Comparison of ENCODE assay signal across 9 cellular contexts in the genomic region with DNA sequence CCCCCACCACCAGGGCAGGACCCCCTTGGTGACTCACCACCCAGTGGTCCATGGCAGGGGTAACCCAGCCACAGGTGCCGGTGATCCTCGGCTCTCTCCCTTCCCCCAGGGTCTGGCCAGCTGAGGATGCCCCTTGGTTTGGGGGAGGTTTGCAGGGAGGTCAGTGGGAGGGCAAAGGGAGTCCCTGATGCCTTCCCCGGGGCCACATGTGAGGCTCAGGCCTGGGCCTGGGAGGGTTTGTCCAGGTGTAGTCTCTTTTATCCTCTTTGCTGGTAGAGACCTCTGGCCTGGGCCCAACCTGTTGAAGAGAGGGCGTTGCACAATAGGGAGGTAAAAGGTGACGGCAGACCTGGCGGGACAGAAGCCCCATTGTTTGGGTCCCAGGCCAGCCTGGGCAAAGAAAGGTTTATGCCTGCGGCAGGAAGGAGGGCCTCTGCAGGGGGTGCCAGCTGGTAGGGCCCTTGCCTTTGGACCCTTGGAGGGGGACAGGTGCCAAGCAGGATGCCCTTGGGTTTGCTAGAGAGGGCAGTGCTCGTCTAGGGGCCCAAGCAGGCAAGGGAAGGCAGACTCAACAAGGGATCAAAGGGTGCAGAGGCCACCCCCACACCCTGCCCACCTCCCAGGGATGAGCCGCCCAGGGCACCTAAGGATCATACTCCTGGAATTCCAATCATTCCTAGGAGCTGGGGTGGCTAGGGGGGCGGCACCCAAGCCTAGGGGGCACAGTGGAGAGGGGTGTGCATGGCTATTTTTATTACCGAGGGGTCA. TPM values are rescaled to one million over a fixed set of nuclear protein-coding genes. Genes with fewer than 3 reads are reported as not detected.
A peak's percentile ranks its signal among the peaks of the same experiment; 100 is the strongest.
DNase-seq lines count a peak whose midpoint lies in the region; ATAC-seq and TF ChIP-seq lines count a peak whose summit lies in the region.
"Had no signal": no experiment of that assay in that cellular context is flagged by ENCODE, and none has a peak within 500 bp of the region (broad histone marks: within the 10 kb centered on the region; RNA-seq: fewer than 3 reads in every experiment).

No MANE protein-coding gene starts in this region.

- H3K36me3 ChIP-seq in psoas muscle (ENCODE audit: insufficient read depth in 1 of 2, low read depth in 1 of 2): no peaks in the 10 kb centered on the region

- intact Hi-C loops in psoas muscle (cut with DNase I): no loop called here

- WGBS in psoas muscle, 3 donors: 58 to 68% (median 68%) methylated on average over 10 to 11 of the region's 11 CpGs

- H3K4me3 ChIP-seq in psoas muscle: peak overlapping the region; percentile 70

- H3K4me1 ChIP-seq in foreskin keratinocyte (peaks cover 45% of the 10 kb centered on the region), psoas muscle (peaks cover 4% of the 10 kb centered on the region)

- TF ChIP-seq CTCF in foreskin keratinocyte (conservative IDR thresholded peaks at IDR 0.05) (no peak), psoas muscle (IDR thresholded peaks at IDR 0.05) (no peak)

- H3K9me3 ChIP-seq in psoas muscle: no peaks in the 10 kb centered on the region

- ATAC-seq in foreskin keratinocyte: peak; percentile 20
- ATAC-seq in psoas muscle: no peak
- ATAC-seq in SK-N-SH treated with all-trans-retinoic acid at 6 μM for 48 hours: no peak

- in situ Hi-C loops in Caki2 (cut with HindIII; ENCODE audit: low pct_unique_long_range_greater_than_20kb, low sequenced_read_pairs): no loop called here

- H3K27ac ChIP-seq in foreskin keratinocyte (peak overlapping the region; percentile 19), psoas muscle (peak overlapping the region; percentile 72)

- DNase-seq in Caki2 (ENCODE audit: low read depth) (peak; percentile 75), NCI-H2196 treated with DMSO at 0.1 percent for 48 hours (lab: John Stamatoyannopoulos, UW; ENCODE audit: unreplicated experiment) (peak; percentile 21), foreskin keratinocyte (peak; percentile 85 to 91), psoas muscle (no peak), medulla oblongata (ENCODE audit: extremely low spot score) (no peak), retina (no peak), OCI-M2 (lab: John Stamatoyannopoulos, UW; ENCODE audit: unreplicated experiment) (no peak)

- H3K27me3 ChIP-seq in foreskin keratinocyte (no peaks in the 10 kb centered on the region), psoas muscle (ENCODE audit: insufficient read depth in 3 of 3, low read length in 2 of 3) (peaks cover 0 to 9% (median 5%) of the 10 kb centered on the region in 3 donors)

TF ChIP-seq in SK-N-SH treated with all-trans-retinoic acid at 6 μM for 48 hours, 23 proteins besides CTCF, POLR2A, EP300 and RAD21:
- TF ChIP-seq TCF4 (CRISPR knock-in tag; IDR thresholded peaks at IDR 0.05; ENCODE audit: borderline replicate concordance) (no peak), ZC3H10 (CRISPR knock-in tag; IDR thresholded peaks at IDR 0.05) (no peak), ISL1 (CRISPR knock-in tag; IDR thresholded peaks at IDR 0.05) (no peak), ZFP30 (CRISPR knock-in tag; IDR thresholded peaks at IDR 0.05) (no peak), BACH2 (CRISPR knock-in tag; IDR thresholded peaks at IDR 0.05; ENCODE audit: borderline replicate concordance) (no peak), ZNF70 (CRISPR knock-in tag; IDR thresholded peaks at IDR 0.05) (no peak), ZNF8 (CRISPR knock-in tag; IDR thresholded peaks at IDR 0.05) (no peak), CSDC2 (CRISPR knock-in tag; IDR thresholded peaks at IDR 0.05) (no peak), PPARA (CRISPR knock-in tag; IDR thresholded peaks at IDR 0.05; ENCODE audit: borderline replicate concordance) (no peak), OSR1 (CRISPR knock-in tag; IDR thresholded peaks at IDR 0.05) (no peak), ZFP3 (CRISPR knock-in tag; IDR thresholded peaks at IDR 0.05) (no peak), ESRRG (CRISPR knock-in tag; IDR thresholded peaks at IDR 0.05) (no peak), TOX (CRISPR knock-in tag; IDR thresholded peaks at IDR 0.05; ENCODE audit: borderline replicate concordance) (no peak), GLIS3 (CRISPR knock-in tag; IDR thresholded peaks at IDR 0.05) (no peak), ARNTL (CRISPR knock-in tag; IDR thresholded peaks at IDR 0.05; ENCODE audit: borderline replicate concordance, low read depth) (no peak), RARB (CRISPR knock-in tag; IDR thresholded peaks at IDR 0.05) (no peak)
- TF ChIP-seq, protein P1, sequence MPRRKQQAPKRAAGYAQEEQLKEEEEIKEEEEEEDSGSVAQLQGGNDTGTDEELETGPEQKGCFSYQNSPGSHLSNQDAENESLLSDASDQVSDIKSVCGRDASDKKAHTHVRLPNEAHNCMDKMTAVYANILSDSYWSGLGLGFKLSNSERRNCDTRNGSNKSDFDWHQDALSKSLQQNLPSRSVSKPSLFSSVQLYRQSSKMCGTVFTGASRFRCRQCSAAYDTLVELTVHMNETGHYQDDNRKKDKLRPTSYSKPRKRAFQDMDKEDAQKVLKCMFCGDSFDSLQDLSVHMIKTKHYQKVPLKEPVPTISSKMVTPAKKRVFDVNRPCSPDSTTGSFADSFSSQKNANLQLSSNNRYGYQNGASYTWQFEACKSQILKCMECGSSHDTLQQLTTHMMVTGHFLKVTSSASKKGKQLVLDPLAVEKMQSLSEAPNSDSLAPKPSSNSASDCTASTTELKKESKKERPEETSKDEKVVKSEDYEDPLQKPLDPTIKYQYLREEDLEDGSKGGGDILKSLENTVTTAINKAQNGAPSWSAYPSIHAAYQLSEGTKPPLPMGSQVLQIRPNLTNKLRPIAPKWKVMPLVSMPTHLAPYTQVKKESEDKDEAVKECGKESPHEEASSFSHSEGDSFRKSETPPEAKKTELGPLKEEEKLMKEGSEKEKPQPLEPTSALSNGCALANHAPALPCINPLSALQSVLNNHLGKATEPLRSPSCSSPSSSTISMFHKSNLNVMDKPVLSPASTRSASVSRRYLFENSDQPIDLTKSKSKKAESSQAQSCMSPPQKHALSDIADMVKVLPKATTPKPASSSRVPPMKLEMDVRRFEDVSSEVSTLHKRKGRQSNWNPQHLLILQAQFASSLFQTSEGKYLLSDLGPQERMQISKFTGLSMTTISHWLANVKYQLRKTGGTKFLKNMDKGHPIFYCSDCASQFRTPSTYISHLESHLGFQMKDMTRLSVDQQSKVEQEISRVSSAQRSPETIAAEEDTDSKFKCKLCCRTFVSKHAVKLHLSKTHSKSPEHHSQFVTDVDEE (CRISPR knock-in tag; IDR thresholded peaks at IDR 0.05): no peak
- TF ChIP-seq, protein P2, sequence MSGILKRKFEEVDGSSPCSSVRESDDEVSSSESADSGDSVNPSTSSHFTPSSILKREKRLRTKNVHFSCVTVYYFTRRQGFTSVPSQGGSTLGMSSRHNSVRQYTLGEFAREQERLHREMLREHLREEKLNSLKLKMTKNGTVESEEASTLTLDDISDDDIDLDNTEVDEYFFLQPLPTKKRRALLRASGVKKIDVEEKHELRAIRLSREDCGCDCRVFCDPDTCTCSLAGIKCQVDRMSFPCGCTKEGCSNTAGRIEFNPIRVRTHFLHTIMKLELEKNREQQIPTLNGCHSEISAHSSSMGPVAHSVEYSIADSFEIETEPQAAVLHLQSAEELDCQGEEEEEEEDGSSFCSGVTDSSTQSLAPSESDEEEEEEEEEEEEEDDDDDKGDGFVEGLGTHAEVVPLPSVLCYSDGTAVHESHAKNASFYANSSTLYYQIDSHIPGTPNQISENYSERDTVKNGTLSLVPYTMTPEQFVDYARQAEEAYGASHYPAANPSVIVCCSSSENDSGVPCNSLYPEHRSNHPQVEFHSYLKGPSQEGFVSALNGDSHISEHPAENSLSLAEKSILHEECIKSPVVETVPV (CRISPR knock-in tag; IDR thresholded peaks at IDR 0.05): no peak
- TF ChIP-seq, protein P3, sequence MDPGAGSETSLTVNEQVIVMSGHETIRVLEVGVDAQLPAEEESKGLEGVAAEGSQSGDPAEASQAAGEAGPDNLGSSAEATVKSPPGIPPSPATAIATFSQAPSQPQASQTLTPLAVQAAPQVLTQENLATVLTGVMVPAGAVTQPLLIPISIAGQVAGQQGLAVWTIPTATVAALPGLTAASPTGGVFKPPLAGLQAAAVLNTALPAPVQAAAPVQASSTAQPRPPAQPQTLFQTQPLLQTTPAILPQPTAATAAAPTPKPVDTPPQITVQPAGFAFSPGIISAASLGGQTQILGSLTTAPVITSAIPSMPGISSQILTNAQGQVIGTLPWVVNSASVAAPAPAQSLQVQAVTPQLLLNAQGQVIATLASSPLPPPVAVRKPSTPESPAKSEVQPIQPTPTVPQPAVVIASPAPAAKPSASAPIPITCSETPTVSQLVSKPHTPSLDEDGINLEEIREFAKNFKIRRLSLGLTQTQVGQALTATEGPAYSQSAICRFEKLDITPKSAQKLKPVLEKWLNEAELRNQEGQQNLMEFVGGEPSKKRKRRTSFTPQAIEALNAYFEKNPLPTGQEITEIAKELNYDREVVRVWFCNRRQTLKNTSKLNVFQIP (CRISPR knock-in tag; IDR thresholded peaks at IDR 0.05; ENCODE audit: borderline replicate concordance, low read depth): no peak
- TF ChIP-seq, protein P4, sequence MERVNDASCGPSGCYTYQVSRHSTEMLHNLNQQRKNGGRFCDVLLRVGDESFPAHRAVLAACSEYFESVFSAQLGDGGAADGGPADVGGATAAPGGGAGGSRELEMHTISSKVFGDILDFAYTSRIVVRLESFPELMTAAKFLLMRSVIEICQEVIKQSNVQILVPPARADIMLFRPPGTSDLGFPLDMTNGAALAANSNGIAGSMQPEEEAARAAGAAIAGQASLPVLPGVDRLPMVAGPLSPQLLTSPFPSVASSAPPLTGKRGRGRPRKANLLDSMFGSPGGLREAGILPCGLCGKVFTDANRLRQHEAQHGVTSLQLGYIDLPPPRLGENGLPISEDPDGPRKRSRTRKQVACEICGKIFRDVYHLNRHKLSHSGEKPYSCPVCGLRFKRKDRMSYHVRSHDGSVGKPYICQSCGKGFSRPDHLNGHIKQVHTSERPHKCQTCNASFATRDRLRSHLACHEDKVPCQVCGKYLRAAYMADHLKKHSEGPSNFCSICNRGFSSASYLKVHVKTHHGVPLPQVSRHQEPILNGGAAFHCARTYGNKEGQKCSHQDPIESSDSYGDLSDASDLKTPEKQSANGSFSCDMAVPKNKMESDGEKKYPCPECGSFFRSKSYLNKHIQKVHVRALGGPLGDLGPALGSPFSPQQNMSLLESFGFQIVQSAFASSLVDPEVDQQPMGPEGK (CRISPR knock-in tag; IDR thresholded peaks at IDR 0.05; ENCODE audit: borderline replicate concordance): no peak

RNA-seq across cellular contexts. Expression of a gene that starts 0.8 kb away (rescaled TPM):
- total RNA-seq in Caki2 (2014; rRNA removed; shearing (Covaris generic); ENCODE audit: low replicate concordance): 706 and 710 TPM in 2 replicates
- total RNA-seq in foreskin keratinocyte (167 and 194 TPM in 2 replicates), psoas muscle (10 to 100 TPM; 28.5 to 59.6 (median 47.3) TPM)
- polyA plus RNA-seq in foreskin keratinocyte (153 and 177 TPM in 2 replicates), psoas muscle (10 to 100 TPM; 46.7 to 59.3 (median 57.4) TPM)
- total RNA-seq: activated T-helper 2 cell treated with anti-CD3 and anti-CD28 coated beads, Interferon-gamma antibody, Interleukin-2, Interleukin-4, amounts not matched to agents 10 μg/mL and 5 μg/mL and 100 μg/mL, durations not matched to agents 14 hours and 24 hours and 36 hours had no signal

RNA-seq across cellular contexts. Expression of a gene that starts 41.9 kb away (rescaled TPM):
- not detected in 2 replicates for total RNA-seq in Caki2 (2014; rRNA removed; shearing (Covaris generic); ENCODE audit: low replicate concordance)
- total RNA-seq in foreskin keratinocyte: not detected in 2 replicates
- polyA plus RNA-seq in foreskin keratinocyte: not detected in 2 replicates
- 1 to 10 TPM in 1 of 4 donors, under 1 TPM in 2, not detected in 1; 0.18 to 1.2 (median 0.42) TPM for total RNA-seq in psoas muscle
- under 1 TPM; 0.12 to 0.51 (median 0.27) TPM for polyA plus RNA-seq in psoas muscle
- total RNA-seq: activated T-helper 2 cell treated with anti-CD3 and anti-CD28 coated beads, Interferon-gamma antibody, Interleukin-2, Interleukin-4, amounts not matched to agents 10 μg/mL and 5 μg/mL and 100 μg/mL, durations not matched to agents 14 hours and 24 hours and 36 hours had no signal

Comparison
In these comparisons a context has a peak if more than half of its experiments do, and no peak if none do; other contexts are left out.
1. DNase-seq: peak in Caki2 (single experiment), NCI-H2196 treated with DMSO at 0.1 percent for 48 hours (single experiment) and foreskin keratinocyte (2 of 2); none in psoas muscle (0 of 2), medulla oblongata (single experiment), retina (single experiment) and OCI-M2 (single experiment).